8 cellular contexts compared by ENCODE assay signal in the genomic region with DNA sequence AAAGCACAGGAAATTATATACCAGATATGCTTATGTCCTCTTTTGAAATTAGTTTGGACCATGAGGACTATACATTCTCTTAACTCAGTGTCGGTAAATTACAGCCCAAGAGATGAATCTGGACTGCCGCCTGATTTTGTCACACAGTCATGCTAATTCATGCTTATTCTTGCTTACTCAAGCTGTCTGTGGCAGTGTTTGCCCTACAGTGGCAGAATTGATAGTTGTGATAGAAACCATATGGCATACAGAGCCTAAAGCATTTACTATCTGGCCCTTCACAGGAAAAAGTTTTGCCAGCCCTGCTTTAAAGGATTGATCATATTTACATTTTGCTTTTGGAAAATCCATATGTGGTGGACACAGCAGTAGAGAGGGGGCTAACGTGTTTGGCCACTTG.
"Had no signal": no experiment of that assay in that cellular context is flagged by ENCODE, and none has a peak within 500 bp of the region (broad histone marks: within the 10 kb centered on the region; RNA-seq: fewer than 3 reads in every experiment).

No MANE protein-coding gene starts in this region.

- ATAC-seq: activated naive CD8-positive, alpha-beta T cell treated with anti-CD3 and anti-CD28 coated beads, Interleukin-2, amount 50 U/mL, for 24 hours; gastroesophageal sphincter; right cardiac atrium; WTC11 had no signal

- DNase-seq: activated CD4-positive, alpha-beta T cell treated with anti-CD3 and anti-CD28 coated beads, Interleukin-2, amount 10 ng/mL, durations not matched to agents 24 days and 14 days; activated naive CD4-positive, alpha-beta T cell treated with Interleukin-2 at 50 U/mL for 16 hours; activated naive CD8-positive, alpha-beta T cell treated with anti-CD3 and anti-CD28 coated beads, Interleukin-2, amount 50 U/mL, for 24 hours; posterior cingulate gyrus; right cardiac atrium; stimulated activated naive CD4-positive, alpha-beta T cell treated with Interleukin-2 at 50 U/mL for 16 hours had no signal
